ENCODE assay signal across 8 cellular contexts in genomic region chr3:184018424-184018973, GRCh38. TPM values are rescaled to one million over a fixed set of nuclear protein-coding genes. Genes with fewer than 3 reads are reported as not detected.
DNase-seq lines count a peak whose midpoint lies in the region; ATAC-seq and TF ChIP-seq lines count a peak whose summit lies in the region.

No MANE protein-coding gene starts in this region.

- in situ Hi-C loops in ACHN (cut with HindIII; ENCODE audit: low pct_ligation_motif_present, low pct_unique_long_range_greater_than_20kb, low sequenced_read_pairs) = no loop called here

- H3K9me3 ChIP-seq in ascending aorta (no peaks in the 10 kb centered on the region), right lobe of liver (no peaks in the 10 kb centered on the region), thymus (ENCODE audit: control insufficient read depth) (no peaks in the 10 kb centered on the region)

- H3K27me3 ChIP-seq in ascending aorta (no peaks in the 10 kb centered on the region), right lobe of liver (no peaks in the 10 kb centered on the region), thymus (ENCODE audit: control insufficient read depth, insufficient read depth) (no peaks in the 10 kb centered on the region)

- peaks cover 2% of the 10 kb centered on the region for H3K36me3 Mint-ChIP-seq in activated CD4-positive, alpha-beta T cell treated with anti-CD3 and anti-CD28 coated beads, Interleukin-2, amount 10 ng/mL, durations not matched to agents 7 days and 5 days (ENCODE audit: low read depth)

- peaks cover 17% of the 10 kb centered on the region for H3K27me3 Mint-ChIP-seq in activated CD4-positive, alpha-beta T cell treated with anti-CD3 and anti-CD28 coated beads, Interleukin-2, amount 10 ng/mL, durations not matched to agents 7 days and 5 days

- TF ChIP-seq POLR2A in right lobe of liver (IDR thresholded peaks at IDR 0.05) = no peak

- H3K27ac Mint-ChIP-seq in activated CD4-positive, alpha-beta T cell treated with anti-CD3 and anti-CD28 coated beads, Interleukin-2, amount 10 ng/mL, durations not matched to agents 7 days and 5 days = peak overlapping the region; percentile 92

- CTCF ChIA-PET in activated CD4-positive, alpha-beta T cell treated with anti-CD3 and anti-CD28 coated beads, Interleukin-2, amount 10 ng/mL, durations not matched to agents 7 days and 5 days (lab: Charles Lee) = interaction anchor here (0.6 to 1.9 kb wide), 8 partner anchors 11 to 116 kb away, joined by 3 to 7 read pairs (median 4); no protein-coding TSS in a partner anchor

- peaks cover 33% of the 10 kb centered on the region for H3K4me1 Mint-ChIP-seq in activated CD4-positive, alpha-beta T cell treated with anti-CD3 and anti-CD28 coated beads, Interleukin-2, amount 10 ng/mL, durations not matched to agents 7 days and 5 days

- peak overlapping the region; percentile 99 for H3K4me3 Mint-ChIP-seq in activated CD4-positive, alpha-beta T cell treated with anti-CD3 and anti-CD28 coated beads, Interleukin-2, amount 10 ng/mL, durations not matched to agents 7 days and 5 days

- no peak for DNase-seq in activated CD4-positive, alpha-beta T cell treated with anti-CD3 and anti-CD28 coated beads, Interleukin-2, amount 10 ng/mL, durations not matched to agents 7 days and 5 days
- DNase-seq in activated CD4-positive, alpha-beta T cell treated with anti-CD3 and anti-CD28 coated beads for 1 hour = no peak
- DNase-seq in ascending aorta (ENCODE audit: low spot score in 2 of 2) (no peak), right lobe of liver (no peak), ACHN (no peak), pons (ENCODE audit: low spot score) (no peak)

- TF ChIP-seq CTCF in ascending aorta (IDR thresholded peaks at IDR 0.05) = no peak
- TF ChIP-seq CTCF in right lobe of liver (IDR thresholded peaks at IDR 0.05) = no peak

- H3K36me3 ChIP-seq in ascending aorta (peaks cover 2 to 5% of the 10 kb centered on the region in 2 donors), right lobe of liver (peaks cover 0 to under 1% (median 0%) of the 10 kb centered on the region in 4 donors), thymus (ENCODE audit: control insufficient read depth, insufficient read depth) (no peaks in the 10 kb centered on the region)

- H3K27ac ChIP-seq in ascending aorta (peak overlapping the region; percentile 58 to 60), right lobe of liver (peak overlapping the region; percentile 35 to 74 (median 45)), thymus (ENCODE audit: low read depth) (no peak overlapping the region)

- H3K9me3 Mint-ChIP-seq in activated CD4-positive, alpha-beta T cell treated with anti-CD3 and anti-CD28 coated beads, Interleukin-2, amount 10 ng/mL, durations not matched to agents 7 days and 5 days = no peaks in the 10 kb centered on the region

- ATAC-seq in right lobe of liver (no peak), GM18867 (IDR thresholded peaks at IDR 0.05; ENCODE audit: unreplicated experiment) (no peak)

- H3K4me1 ChIP-seq in ascending aorta (peaks cover 0 to 4% of the 10 kb centered on the region in 2 donors), right lobe of liver (no peaks in the 10 kb centered on the region), thymus (ENCODE audit: control insufficient read depth, insufficient read depth, low read length) (peaks cover 5% of the 10 kb centered on the region)

- 79% methylated on average over 9 of the region's 21 CpGs for WGBS in right lobe of liver (ENCODE audit: insufficient coverage, low coverage, low lambda C conversion rate, missing lambda C conversion rate)
- WGBS in thymus = 93% methylated on average over 21 of the region's 21 CpGs

- POLR2A ChIA-PET in activated CD4-positive, alpha-beta T cell treated with anti-CD3 and anti-CD28 coated beads, Interleukin-2, amount 10 ng/mL, durations not matched to agents 7 days and 5 days (lab: Charles Lee) = no interaction called here

- peak overlapping the region; percentile 88 to 98 for H3K4me3 ChIP-seq in ascending aorta
- H3K4me3 ChIP-seq in right lobe of liver = peak overlapping the region; percentile 95 to 100 (median 97)
- H3K4me3 ChIP-seq in thymus (ENCODE audit: low read length) = peak overlapping the region; percentile 79

- intact Hi-C loops in ascending aorta (cut with DNase I) = loop anchor here (5.0 to 10.0 kb wide), 8 partner anchors 136 to 921 kb away; partner anchors contain the start of genes ABCF3, CLCN2, DVL3 and KLHL24
- intact Hi-C loops in right lobe of liver (cut with DNase I) = loop anchor here (5.0 kb wide), 1 partner anchor 121 kb away; no protein-coding TSS in a partner anchor

RNA-seq across cellular contexts. Expression of gene ABCC5, which starts 0.8 kb away (rescaled TPM):
- total RNA-seq in activated CD4-positive, alpha-beta T cell treated with anti-CD3 and anti-CD28 coated beads, Interleukin-2, amount 10 ng/mL, durations not matched to agents 7 days and 5 days = 10 to 100 TPM; 19.0 to 19.2 TPM
- total RNA-seq in ascending aorta (16.2 TPM), right lobe of liver (1 to 10 TPM; 5.5 to 9.4 (median 7.6) TPM)
- 33.2 TPM for polyA plus RNA-seq in thymus

RNA-seq across cellular contexts. Expression of gene HTR3D, which starts 13.0 kb away (rescaled TPM):
- total RNA-seq in activated CD4-positive, alpha-beta T cell treated with anti-CD3 and anti-CD28 coated beads, Interleukin-2, amount 10 ng/mL, durations not matched to agents 7 days and 5 days = not detected
- total RNA-seq in ascending aorta = not detected
- not detected for total RNA-seq in right lobe of liver
- not detected for polyA plus RNA-seq in thymus

RNA-seq across cellular contexts. Expression of gene HTR3C, which starts 34.3 kb away (rescaled TPM):
- total RNA-seq in activated CD4-positive, alpha-beta T cell treated with anti-CD3 and anti-CD28 coated beads, Interleukin-2, amount 10 ng/mL, durations not matched to agents 7 days and 5 days = not detected
- total RNA-seq in ascending aorta (not detected), right lobe of liver (not detected)
- 0.11 TPM for polyA plus RNA-seq in thymus
